In genomic region chr21:31103571-31104265, GRCh38 we compare ENCODE assay signal across 1 cellular context.
TF ChIP-seq lines count a peak whose summit lies in the region.

No MANE protein-coding gene starts in this region.

TF ChIP-seq in GM23338, 12 proteins besides CTCF, POLR2A, EP300 and RAD21 (continued from another document):
- TF ChIP-seq ZNF462 (CRISPR knock-in tag; IDR thresholded peaks at IDR 0.05): no peak
TF ChIP-seq in GM23338: peak in this region for 0.
